11 cellular contexts compared by ENCODE assay signal in genomic region chr11:133269272-133269671, GRCh38.
DNase-seq lines count a peak whose midpoint lies in the region; ATAC-seq and TF ChIP-seq lines count a peak whose summit lies in the region.
"Had no signal": no experiment of that assay in that cellular context is flagged by ENCODE, and none has a peak within 500 bp of the region (broad histone marks: within the 10 kb centered on the region; RNA-seq: fewer than 3 reads in every experiment).

No MANE protein-coding gene starts in this region.

- H3K27me3 Mint-ChIP-seq in nephron progenitor cell (ENCODE audit: low read depth, poor library complexity): peaks cover 22% of the 10 kb centered on the region

- peaks cover 10% of the 10 kb centered on the region for H3K9me3 Mint-ChIP-seq in nephron progenitor cell

- no peaks in the 10 kb centered on the region for H3K36me3 Mint-ChIP-seq in nephron progenitor cell (ENCODE audit: low read depth)

- no peaks in the 10 kb centered on the region for H3K27me3 ChIP-seq in GM06990 (replicated peaks; ENCODE audit: control insufficient read depth, insufficient read depth, low read length)

- H3K27ac Mint-ChIP-seq in nephron progenitor cell: no peak overlapping the region

- H3K4me3 Mint-ChIP-seq in nephron progenitor cell: no peak overlapping the region

- peak; percentile 46 for DNase-seq in GM06990 (ENCODE audit: extremely low read depth, insufficient read length)
- DNase-seq in nephron progenitor cell: no peak
- DNase-seq in NCI-H510A treated with DMSO at 0.1 percent for 48 hours (lab: John Stamatoyannopoulos, UW): no peak
- DNase-seq in H4 (ENCODE audit: low spot score): no peak
- DNase-seq in posterior vena cava (ENCODE audit: low spot score): no peak
- DNase-seq: ACHN, aorta, NCI-H774 had no signal

- H3K36me3 ChIP-seq in GM06990 (ENCODE audit: control insufficient read depth, insufficient read depth, low read length): no peaks in the 10 kb centered on the region

- ATAC-seq in GM19023 (IDR thresholded peaks at IDR 0.05; ENCODE audit: unreplicated experiment): peak; percentile 94
- peak; percentile 95 for ATAC-seq in GM21737 (IDR thresholded peaks at IDR 0.05; ENCODE audit: unreplicated experiment)
- ATAC-seq in HG03159 (IDR thresholded peaks at IDR 0.05; ENCODE audit: unreplicated experiment): peak; percentile 93

- no peaks in the 10 kb centered on the region for H3K4me1 Mint-ChIP-seq in nephron progenitor cell

- TF ChIP-seq CTCF in GM06990 (IDR thresholded peaks at IDR 0.05; ENCODE audit: insufficient read depth, low read length, poor library complexity, severe bottlenecking): no peak
- no peak for TF ChIP-seq CTCF in nephron progenitor cell (IDR thresholded peaks at IDR 0.05)

- no peak overlapping the region for H3K4me3 ChIP-seq in GM06990 (replicated peaks; ENCODE audit: low read depth, low read length)

- intact Hi-C loops in posterior vena cava (cut with DNase I): no loop called here
